In genomic region chr15:70099966-70100494, GRCh38 we compare ENCODE assay signal across 1 cellular context.
TF ChIP-seq lines count a peak whose summit lies in the region.

No MANE protein-coding gene starts in this region.

TF ChIP-seq in K562, 482 proteins besides CTCF, POLR2A, EP300 and RAD21 (continued from another document and continues in another):
- no peak for TF ChIP-seq E4F1 (CRISPR knock-in tag; IDR thresholded peaks at IDR 0.05; ENCODE audit: borderline replicate concordance)
- TF ChIP-seq NFIC (IDR thresholded peaks at IDR 0.05) = peak; percentile 3; the same call in 1 of the 2 replicates
- no peak for TF ChIP-seq BDP1 (IDR thresholded peaks at IDR 0.05; ENCODE audit: insufficient read depth, insufficient read length)
- TF ChIP-seq ZNF316 (IDR thresholded peaks at IDR 0.05) = peak; percentile 20; the same call in 1 of the 2 replicates
- 0 out of 2 replicates have a peak, but pooled peaks have one; percentile 34 for TF ChIP-seq ZBTB2 (IDR thresholded peaks at IDR 0.05)
- TF ChIP-seq TBL1XR1 (IDR thresholded peaks at IDR 0.05; ENCODE audit: low read length in 2 of 2) = no peak
- 0 out of 2 replicates have a peak, but pooled peaks have one; percentile 47 for TF ChIP-seq SMARCE1 (IDR thresholded peaks at IDR 0.05)
- TF ChIP-seq PHB2 (IDR thresholded peaks at IDR 0.05; ENCODE audit: low read depth) = peak; percentile 28; the same call in 1 of the 2 replicates
- TF ChIP-seq DIDO1 (tag; IDR thresholded peaks at IDR 0.05; ENCODE audit: low read depth) = no peak
- TF ChIP-seq EGR1 (conservative IDR thresholded peaks at IDR 0.05) = peak; percentile 52
- no peak for TF ChIP-seq BCL6 (CRISPR knock-in tag; IDR thresholded peaks at IDR 0.05)
- no peak for TF ChIP-seq RBM22 (IDR thresholded peaks at IDR 0.05; ENCODE audit: low read depth, low read length, poor library complexity, severe bottlenecking)
- no peak for TF ChIP-seq ATF4 (CRISPR knock-in tag; IDR thresholded peaks at IDR 0.05)
- peak; percentile 69 for TF ChIP-seq DPF2 (IDR thresholded peaks at IDR 0.05)
- TF ChIP-seq SMARCA4 (IDR thresholded peaks at IDR 0.05) = peak; percentile 49; the same call in 1 of the 2 replicates
- 0 out of 2 replicates have a peak, but pooled peaks have one; percentile 45 for TF ChIP-seq NFATC3 (IDR thresholded peaks at IDR 0.05)
- TF ChIP-seq ZNF146 (CRISPR knock-in tag; IDR thresholded peaks at IDR 0.05; ENCODE audit: unreplicated experiment) = no peak
- TF ChIP-seq DNMT1 (IDR thresholded peaks at IDR 0.05) = peak; percentile 58; the same call in 1 of the 2 replicates
- TF ChIP-seq NKRF (IDR thresholded peaks at IDR 0.05; ENCODE audit: borderline replicate concordance) = peak; percentile 52; the same call in 1 of the 2 replicates
- TF ChIP-seq ZNF609 (CRISPR knock-in tag; IDR thresholded peaks at IDR 0.05; ENCODE audit: borderline replicate concordance) = no peak
- TF ChIP-seq LEF1 (IDR thresholded peaks at IDR 0.05) = 0 out of 2 replicates have a peak, but pooled peaks have one; percentile 48
- peak; percentile 44; the same call in 1 of the 2 replicates for TF ChIP-seq ZNF407 (IDR thresholded peaks at IDR 0.05; ENCODE audit: low read depth)
- TF ChIP-seq HINFP (tag; conservative IDR thresholded peaks at IDR 0.05; ENCODE audit: low read depth) = 0 out of 2 replicates have a peak, but pooled peaks have one; percentile 9
- peak in 1 of 2 experiments; percentile 72; a peak in 1 of 4 replicates for TF ChIP-seq MLLT1 (IDR thresholded peaks at IDR 0.05)
